19 cellular contexts compared by ENCODE assay signal in the genomic region with DNA sequence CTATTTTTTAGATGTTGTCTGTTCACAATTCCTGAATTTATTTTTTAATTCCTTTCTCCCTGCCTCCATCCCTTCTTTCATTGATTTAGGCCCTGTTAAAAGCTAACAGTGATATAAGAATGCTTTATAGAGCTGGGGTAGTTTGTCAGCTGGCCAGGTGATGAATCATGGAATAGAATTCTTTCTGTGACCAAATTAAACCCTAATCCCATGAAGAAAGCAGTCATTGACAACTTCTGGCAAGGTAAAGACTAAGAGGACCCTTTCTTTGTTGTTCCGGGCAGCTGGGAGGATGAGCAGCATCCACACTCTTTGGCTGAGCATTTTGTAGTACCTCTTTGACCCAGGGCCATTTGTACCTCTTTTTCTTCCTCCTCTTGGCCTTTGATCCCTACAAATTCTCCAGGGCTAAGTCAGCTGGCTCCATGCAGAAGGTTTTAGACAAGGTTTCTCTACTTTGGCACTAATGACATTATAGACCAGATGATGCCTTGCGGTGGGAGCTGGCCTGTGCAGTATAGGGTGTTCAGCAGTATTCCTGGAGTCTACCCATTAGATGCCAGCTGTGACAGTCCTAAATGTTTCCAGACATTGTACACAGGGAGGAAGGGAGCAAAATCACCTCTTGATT.
A peak's percentile ranks its signal among the peaks of the same experiment; 100 is the strongest.
DNase-seq lines count a peak whose midpoint lies in the region; ATAC-seq and TF ChIP-seq lines count a peak whose summit lies in the region.
"Had no signal": no experiment of that assay in that cellular context is flagged by ENCODE, and none has a peak within 500 bp of the region (broad histone marks: within the 10 kb centered on the region; RNA-seq: fewer than 3 reads in every experiment).

No MANE protein-coding gene starts in this region.

- in situ Hi-C loops in astrocyte of the cerebellum (cut with HindIII; ENCODE audit: low sequenced_read_pairs), result no loop called here

- H2AFZ ChIP-seq in ACC112 (ENCODE audit: low read length, unreplicated experiment), result no peak overlapping the region

- no peak for ATAC-seq in left lobe of liver
- ATAC-seq: gastrocnemius medialis; stimulated activated naive B cell treated with anti-CD40 and anti-IgM and Interleukin-4, amounts not matched to agents 10 μg/mL and 1 μg/mL and 100 μg/mL, for 72 hours had no signal

- peaks cover 9% of the 10 kb centered on the region for H3K79me2 ChIP-seq in ACC112 (ENCODE audit: control insufficient read depth, insufficient read depth, low read length, unreplicated experiment)

- WGBS in suprapubic skin, result 88% methylated on average over 2 of the region's 2 CpGs

- TF ChIP-seq POLR2A in suprapubic skin (IDR thresholded peaks at IDR 0.05), result no peak

- no peaks in the 10 kb centered on the region for H3K9me3 ChIP-seq in suprapubic skin
- H3K9me3 ChIP-seq: gastrocnemius medialis had no signal

- H3K4me1 ChIP-seq in ACC112 (ENCODE audit: control insufficient read depth, insufficient read depth, low read length, unreplicated experiment), result peaks cover 42% of the 10 kb centered on the region
- peaks cover 18% of the 10 kb centered on the region for H3K4me1 ChIP-seq in suprapubic skin
- H3K4me1 ChIP-seq: gastrocnemius medialis had no signal

- DNase-seq in HT1080 (ENCODE audit: low read depth) (peak; percentile 78), astrocyte of the cerebellum (ENCODE audit: low read depth) (peak; percentile 69), iris pigment epithelial cell (ENCODE audit: low read depth) (peak; percentile 61), left lobe of liver (ENCODE audit: low spot score) (no peak), cerebellar nuclear complex (lab: John Stamatoyannopoulos, UW) (no peak), suprapubic skin (ENCODE audit: low spot score in 2 of 2) (no peak)
- DNase-seq in activated CD8-positive, alpha-beta memory T cell treated with anti-CD3 and anti-CD28 coated beads for 24 hours, result no peak
- DNase-seq: activated CD4-positive, alpha-beta T cell treated with anti-CD3 and anti-CD28 coated beads for 48 hours; activated T-cell treated with anti-CD3 and anti-CD28 coated beads for 4 hours; caudate nucleus; effector CD8-positive, alpha-beta T cell; gastrocnemius medialis; GOT3; NCI-H146; stimulated activated CD4-positive, alpha-beta T cell treated with anti-CD3 and anti-CD28 coated beads, Interleukin-12 subunit alpha, Interleukin-12 subunit beta, amount 100 ng/mL, for 4 hours; stimulated activated naive B cell treated with anti-CD40 and anti-IgM and Interleukin-4, amounts not matched to agents 10 μg/mL and 1 μg/mL and 100 μg/mL, for 72 hours had no signal

- H3K27ac ChIP-seq in ACC112 (ENCODE audit: low read depth, low read length) (peak overlapping the region; percentile 33), suprapubic skin (no peak overlapping the region)
- H3K27ac ChIP-seq: gastrocnemius medialis, HL-60, KMS-11 had no signal

- TF ChIP-seq EP300 in suprapubic skin (IDR thresholded peaks at IDR 0.05), result no peak

- H3K4me3 ChIP-seq in ACC112 (ENCODE audit: low read depth, low read length), result no peak overlapping the region
- no peak overlapping the region for H3K4me3 ChIP-seq in astrocyte of the cerebellum (ENCODE audit: low read depth, low read length)
- no peak overlapping the region for H3K4me3 ChIP-seq in suprapubic skin
- H3K4me3 ChIP-seq: gastrocnemius medialis had no signal

- no peaks in the 10 kb centered on the region for H3K27me3 ChIP-seq in ACC112 (ENCODE audit: insufficient read depth, low read length)
- H3K27me3 ChIP-seq in suprapubic skin, result no peaks in the 10 kb centered on the region
- H3K27me3 ChIP-seq: gastrocnemius medialis had no signal

- TF ChIP-seq CTCF in astrocyte of the cerebellum (IDR thresholded peaks at IDR 0.05; ENCODE audit: low read depth, low read length, missing control alignments) (no peak), suprapubic skin (IDR thresholded peaks at IDR 0.05) (no peak)

- H3K36me3 ChIP-seq in ACC112 (ENCODE audit: insufficient read depth, low read length), result no peaks in the 10 kb centered on the region
- H3K36me3 ChIP-seq in suprapubic skin, result no peaks in the 10 kb centered on the region
- H3K36me3 ChIP-seq: gastrocnemius medialis had no signal

Comparison
In these comparisons a context has a peak if more than half of its experiments do, and no peak if none do; other contexts are left out.
1. DNase-seq: peak in HT1080 (single experiment), astrocyte of the cerebellum (single experiment) and iris pigment epithelial cell (single experiment); none in left lobe of liver (single experiment), cerebellar nuclear complex (0 of 2), activated CD8-positive, alpha-beta memory T cell treated with anti-CD3 and anti-CD28 coated beads for 24 hours (single experiment) and suprapubic skin (0 of 2).